1 cellular context compared by ENCODE assay signal in the genomic region with DNA sequence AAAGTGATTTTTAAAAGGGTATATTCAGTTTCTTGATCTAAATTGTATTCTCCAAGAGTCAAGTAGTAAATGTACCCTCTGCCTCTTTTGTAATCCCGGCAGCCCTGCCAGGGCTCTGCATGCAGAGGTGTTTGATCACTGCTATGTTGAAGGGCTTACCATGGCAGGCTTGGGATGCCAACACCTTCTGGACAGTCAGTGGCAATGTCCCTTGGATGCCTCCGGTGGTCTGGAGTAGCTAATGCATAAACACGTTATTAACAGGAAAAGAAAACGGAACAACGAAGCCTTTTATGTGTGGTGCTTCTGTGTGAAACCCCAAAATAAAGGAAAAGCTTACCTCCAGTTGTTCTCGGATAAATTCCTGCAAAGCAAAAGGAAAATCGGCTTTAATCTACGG.
TF ChIP-seq lines count a peak whose summit lies in the region.

No MANE protein-coding gene starts in this region.

TF ChIP-seq in HepG2, 621 proteins besides CTCF, POLR2A, EP300 and RAD21:
- TF ChIP-seq STAG1 (CRISPR knock-in tag; IDR thresholded peaks at IDR 0.05): peak; percentile 70
- peak; percentile 13; the same call in 1 of the 2 replicates for TF ChIP-seq ZMYM4 (CRISPR knock-in tag; IDR thresholded peaks at IDR 0.05)
- peak; percentile 18; the same call in 1 of the 2 replicates for TF ChIP-seq SMC3 (IDR thresholded peaks at IDR 0.05; ENCODE audit: low read length)
- TF ChIP-seq POGZ (CRISPR knock-in tag; IDR thresholded peaks at IDR 0.05): no peak
- TF ChIP-seq TBL1XR1 (IDR thresholded peaks at IDR 0.05; ENCODE audit: borderline replicate concordance, low read length, partially characterized antibody): no peak
- TF ChIP-seq, protein P1, sequence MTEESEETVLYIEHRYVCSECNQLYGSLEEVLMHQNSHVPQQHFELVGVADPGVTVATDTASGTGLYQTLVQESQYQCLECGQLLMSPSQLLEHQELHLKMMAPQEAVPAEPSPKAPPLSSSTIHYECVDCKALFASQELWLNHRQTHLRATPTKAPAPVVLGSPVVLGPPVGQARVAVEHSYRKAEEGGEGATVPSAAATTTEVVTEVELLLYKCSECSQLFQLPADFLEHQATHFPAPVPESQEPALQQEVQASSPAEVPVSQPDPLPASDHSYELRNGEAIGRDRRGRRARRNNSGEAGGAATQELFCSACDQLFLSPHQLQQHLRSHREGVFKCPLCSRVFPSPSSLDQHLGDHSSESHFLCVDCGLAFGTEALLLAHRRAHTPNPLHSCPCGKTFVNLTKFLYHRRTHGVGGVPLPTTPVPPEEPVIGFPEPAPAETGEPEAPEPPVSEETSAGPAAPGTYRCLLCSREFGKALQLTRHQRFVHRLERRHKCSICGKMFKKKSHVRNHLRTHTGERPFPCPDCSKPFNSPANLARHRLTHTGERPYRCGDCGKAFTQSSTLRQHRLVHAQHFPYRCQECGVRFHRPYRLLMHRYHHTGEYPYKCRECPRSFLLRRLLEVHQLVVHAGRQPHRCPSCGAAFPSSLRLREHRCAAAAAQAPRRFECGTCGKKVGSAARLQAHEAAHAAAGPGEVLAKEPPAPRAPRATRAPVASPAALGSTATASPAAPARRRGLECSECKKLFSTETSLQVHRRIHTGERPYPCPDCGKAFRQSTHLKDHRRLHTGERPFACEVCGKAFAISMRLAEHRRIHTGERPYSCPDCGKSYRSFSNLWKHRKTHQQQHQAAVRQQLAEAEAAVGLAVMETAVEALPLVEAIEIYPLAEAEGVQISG (CRISPR knock-in tag; IDR thresholded peaks at IDR 0.05): peak; percentile 81
- peak; percentile 27; the same call in 1 of the 2 replicates for TF ChIP-seq HOMEZ (CRISPR knock-in tag; IDR thresholded peaks at IDR 0.05; ENCODE audit: low read depth)
- TF ChIP-seq ZNF264 (CRISPR knock-in tag; IDR thresholded peaks at IDR 0.05): 0 out of 2 replicates have a peak, but pooled peaks have one; percentile 64
- peak; percentile 31 for TF ChIP-seq XRCC5 (optimal IDR thresholded peaks at IDR 0.05; ENCODE audit: low read length)
